In genomic region chr19:52945652-52946321, GRCh38 we compare ENCODE assay signal across 16 cellular contexts. TPM values are rescaled to one million over a fixed set of nuclear protein-coding genes. Genes with fewer than 3 reads are reported as not detected.
A peak's percentile ranks its signal among the peaks of the same experiment; 100 is the strongest.
DNase-seq lines count a peak whose midpoint lies in the region; ATAC-seq and TF ChIP-seq lines count a peak whose summit lies in the region.
"Had no signal": no experiment of that assay in that cellular context is flagged by ENCODE, and none has a peak within 500 bp of the region (broad histone marks: within the 10 kb centered on the region; RNA-seq: fewer than 3 reads in every experiment).

No MANE protein-coding gene starts in this region.

- no TSS peak for BruUV-seq in PC-3 (replicated peaks; lab: Mats Ljungman, UMichigan)

- no peak for TF ChIP-seq CTCF in PC-3 (conservative IDR thresholded peaks at IDR 0.05; ENCODE audit: low read depth, low read length)

- peaks cover 26 to 32% of the 10 kb centered on the region in 2 donors for H3K36me3 Mint-ChIP-seq in stimulated activated naive B cell treated with anti-CD40 and anti-IgM and Interleukin-4, amounts not matched to agents 10 μg/mL and 1 μg/mL and 100 μg/mL, for 72 hours

- no peak overlapping the region for H3K27ac Mint-ChIP-seq in stimulated activated naive B cell treated with anti-CD40 and anti-IgM and Interleukin-4, amounts not matched to agents 10 μg/mL and 1 μg/mL and 100 μg/mL, for 72 hours
- H3K27ac Mint-ChIP-seq: activated CD4-positive, alpha-beta T cell treated with anti-CD3 and anti-CD28 coated beads, Interleukin-2, amount 10 ng/mL, durations not matched to agents 7 days and 5 days; CD8-positive, alpha-beta T cell; stimulated activated naive CD8-positive, alpha-beta T cell treated with anti-CD3 and anti-CD28 coated beads, Interleukin-15, amount 100 ng/mL, for 72 hours had no signal

- peaks cover 8 to 13% of the 10 kb centered on the region in 2 donors for H3K4me1 Mint-ChIP-seq in stimulated activated naive B cell treated with anti-CD40 and anti-IgM and Interleukin-4, amounts not matched to agents 10 μg/mL and 1 μg/mL and 100 μg/mL, for 72 hours

- peak; percentile 2 for ATAC-seq in PC-3
- ATAC-seq in stimulated activated naive B cell treated with anti-CD40 and anti-IgM and Interleukin-4, amounts not matched to agents 10 μg/mL and 1 μg/mL and 100 μg/mL, for 72 hours (replicated peaks), result no peak
- ATAC-seq: CD8-positive, alpha-beta T cell; SK-N-SH treated with all-trans-retinoic acid at 6 μM for 48 hours; stimulated activated naive CD8-positive, alpha-beta T cell treated with anti-CD3 and anti-CD28 coated beads, Interleukin-15, amount 100 ng/mL, for 72 hours had no signal

- H3K4me3 Mint-ChIP-seq in stimulated activated naive B cell treated with anti-CD40 and anti-IgM and Interleukin-4, amounts not matched to agents 10 μg/mL and 1 μg/mL and 100 μg/mL, for 72 hours, result peak overlapping the region in 1 of 2 donors; percentile 34
- H3K4me3 Mint-ChIP-seq: activated CD4-positive, alpha-beta T cell treated with anti-CD3 and anti-CD28 coated beads, Interleukin-2, amount 10 ng/mL, durations not matched to agents 7 days and 5 days; CD8-positive, alpha-beta T cell; stimulated activated naive CD8-positive, alpha-beta T cell treated with anti-CD3 and anti-CD28 coated beads, Interleukin-15, amount 100 ng/mL, for 72 hours had no signal

- H3K36me3 ChIP-seq in PC-3 (ENCODE audit: low read depth, low read length) (peaks cover 23% of the 10 kb centered on the region), iPS DF 6.9 (ENCODE audit: control insufficient read depth, insufficient read depth, low read length) (peaks cover 6% of the 10 kb centered on the region; the same call in 1 of the 2 replicates), trophoblast cell (ENCODE audit: control insufficient read depth in 1 of 2, insufficient read depth in 2 of 2, low read length in 2 of 2) (peaks cover 3 to 14% of the 10 kb centered on the region in 2 experiments)

- H4K91ac ChIP-seq in trophoblast cell (ENCODE audit: low read depth, low read length), result peak overlapping the region; percentile 94

- H2AFZ ChIP-seq in PC-3 (ENCODE audit: low read length), result peak overlapping the region; percentile 69
- no peak overlapping the region for H2AFZ ChIP-seq in trophoblast cell (ENCODE audit: insufficient read depth, low read length, poor library complexity)

- peak overlapping the region; percentile 86 for H3K14ac ChIP-seq in trophoblast cell (ENCODE audit: low read length)

- peaks cover 26% of the 10 kb centered on the region for H3K79me1 ChIP-seq in trophoblast cell (ENCODE audit: low read length)

- H3K4me1 ChIP-seq in PC-3 (ENCODE audit: insufficient read depth, low read length) (peaks cover 32% of the 10 kb centered on the region), iPS DF 6.9 (ENCODE audit: control insufficient read depth, insufficient read depth, low read length) (peaks cover 2% of the 10 kb centered on the region; the same call in 1 of the 2 replicates), trophoblast cell (ENCODE audit: control insufficient read depth in 1 of 2, insufficient read depth in 2 of 2, low read length in 2 of 2) (peaks cover 14 to 22% of the 10 kb centered on the region in 2 experiments)

- H3K4me2 ChIP-seq in PC-3 (ENCODE audit: low read length) (peak overlapping the region; percentile 65), trophoblast cell (ENCODE audit: low read length) (peak overlapping the region; percentile 31)

- peak overlapping the region; percentile 49 for H3K4me3 ChIP-seq in PC-3 (ENCODE audit: low read length)
- peak overlapping the region; percentile 47; the same call in 1 of the 2 replicates for H3K4me3 ChIP-seq in iPS DF 6.9 (ENCODE audit: low read length)
- no peak overlapping the region for H3K4me3 ChIP-seq in trophoblast cell (ENCODE audit: low read depth, low read length)
- H3K4me3 ChIP-seq: lung had no signal

- no peak overlapping the region for H4K8ac ChIP-seq in trophoblast cell (ENCODE audit: low read depth, low read length)

- peak overlapping the region; percentile 46 for H3K4ac ChIP-seq in trophoblast cell (ENCODE audit: low read depth, low read length)

- no peak overlapping the region for H3K23ac ChIP-seq in trophoblast cell (ENCODE audit: low read length)

- H2BK5ac ChIP-seq in trophoblast cell (ENCODE audit: low read depth, low read length, poor library complexity), result peak overlapping the region; percentile 77

- H3K27me3 ChIP-seq in PC-3 (ENCODE audit: low read length) (no peaks in the 10 kb centered on the region), iPS DF 6.9 (ENCODE audit: control insufficient read depth, insufficient read depth, low read length) (no peaks in the 10 kb centered on the region), trophoblast cell (ENCODE audit: insufficient read depth, low read length) (no peaks in the 10 kb centered on the region)

- H3K18ac ChIP-seq in trophoblast cell (ENCODE audit: low read length), result no peak overlapping the region

- CTCF ChIA-PET in PC-3 (lab: Charles Lee), result no interaction called here

- no peak overlapping the region for H4K12ac ChIP-seq in trophoblast cell (ENCODE audit: low read depth, low read length)

- peak overlapping the region; percentile 93 for H2AK5ac ChIP-seq in trophoblast cell (ENCODE audit: low read length)

- peak; percentile 87 for DNase-seq in DMS53 (lab: John Stamatoyannopoulos, UW)
- DNase-seq in PC-3, result no peak
- DNase-seq in iPS DF 6.9 (ENCODE audit: low read depth, low spot score), result no peak
- peak in 1 of 2 donors; percentile 12 for DNase-seq in trophoblast cell
- DNase-seq in NCI-H1105 treated with DMSO at 0.1 percent for 48 hours (lab: John Stamatoyannopoulos, UW), result no peak
- DNase-seq in stimulated activated naive B cell treated with anti-CD40 and anti-IgM and Interleukin-4, amounts not matched to agents 10 μg/mL and 1 μg/mL and 100 μg/mL, for 72 hours, result no peak
- DNase-seq in T-helper 2 cell, result no peak
- DNase-seq in NCI-H1417 (lab: John Stamatoyannopoulos, UW), result no peak
- DNase-seq: activated CD4-positive, alpha-beta T cell treated with anti-CD3 and anti-CD28 coated beads, Interleukin-2, amount 10 ng/mL, durations not matched to agents 7 days and 5 days; activated naive CD4-positive, alpha-beta T cell; CD8-positive, alpha-beta T cell; NCI-H2081 treated with DMSO at 0.1 percent for 48 hours had no signal

- peak overlapping the region; percentile 89 for H2BK120ac ChIP-seq in trophoblast cell (ENCODE audit: insufficient read depth, low read length, poor library complexity)

- peaks cover 15 to 20% of the 10 kb centered on the region in 2 donors for H3K9me3 Mint-ChIP-seq in stimulated activated naive B cell treated with anti-CD40 and anti-IgM and Interleukin-4, amounts not matched to agents 10 μg/mL and 1 μg/mL and 100 μg/mL, for 72 hours

- H3K27ac ChIP-seq in PC-3 (ENCODE audit: low read length), result peak overlapping the region; percentile 86
- no peak overlapping the region for H3K27ac ChIP-seq in iPS DF 6.9 (ENCODE audit: low read length)
- peak overlapping the region; percentile 83 for H3K27ac ChIP-seq in trophoblast cell (ENCODE audit: low read depth, low read length)

- intact Hi-C loops in PC-3 (cut with micrococcal nuclease), result loop anchor here (1.0 to 5.0 kb wide), 3 partner anchors 17 to 49 kb away; partner anchors contain the start of genes ZNF320 and ZNF816

- no peaks in the 10 kb centered on the region for H3F3A ChIP-seq in PC-3 (ENCODE audit: low read length, unreplicated experiment)

- no peaks in the 10 kb centered on the region for H4K20me1 ChIP-seq in PC-3 (ENCODE audit: low read length)

- no peaks in the 10 kb centered on the region for H3K9me2 ChIP-seq in PC-3 (replicated peaks; ENCODE audit: low read length)

- POLR2A ChIA-PET in PC-3 (lab: Charles Lee; ENCODE audit: unreplicated experiment), result interaction anchor here (0.7 kb wide), 1 partner anchor 49 kb away, joined by 3 read pairs; no protein-coding TSS in a partner anchor

- no peaks in the 10 kb centered on the region for H3K27me3 Mint-ChIP-seq in stimulated activated naive B cell treated with anti-CD40 and anti-IgM and Interleukin-4, amounts not matched to agents 10 μg/mL and 1 μg/mL and 100 μg/mL, for 72 hours
- H3K27me3 Mint-ChIP-seq: activated CD4-positive, alpha-beta T cell treated with anti-CD3 and anti-CD28 coated beads, Interleukin-2, amount 10 ng/mL, durations not matched to agents 7 days and 5 days; IgD-negative memory B cell; stimulated activated naive CD8-positive, alpha-beta T cell treated with anti-CD3 and anti-CD28 coated beads, Interleukin-15, amount 100 ng/mL, for 72 hours had no signal

- peaks cover 16% of the 10 kb centered on the region for H3K79me2 ChIP-seq in PC-3 (ENCODE audit: low read length)
- H3K79me2 ChIP-seq in trophoblast cell (ENCODE audit: control insufficient read depth, insufficient read depth, low read length, poor library complexity), result peaks cover 7% of the 10 kb centered on the region

- peaks cover 21% of the 10 kb centered on the region for H3K9me3 ChIP-seq in PC-3 (ENCODE audit: low read length)
- H3K9me3 ChIP-seq in iPS DF 6.9 (ENCODE audit: control insufficient read depth, insufficient read depth, low read length), result no peaks in the 10 kb centered on the region
- peaks cover 7% of the 10 kb centered on the region for H3K9me3 ChIP-seq in trophoblast cell (ENCODE audit: insufficient read depth, low read depth, low read length)

- no CpG with 5 or more reads among the region's 24 CpGs for WGBS in iPS DF 6.9 (ENCODE audit: insufficient coverage, insufficient read length)
- WGBS in trophoblast cell (ENCODE audit: extremely low coverage, insufficient coverage, insufficient read length), result no CpG with 5 or more reads among the region's 24 CpGs

- H3K9ac ChIP-seq in PC-3 (ENCODE audit: low read length) (peak overlapping the region; percentile 72), trophoblast cell (ENCODE audit: low read length) (no peak overlapping the region)

- peak overlapping the region; percentile 99 for H2BK12ac ChIP-seq in trophoblast cell (ENCODE audit: low read length)

RNA-seq across cellular contexts. Expression of gene ZNF816, which starts 16.9 kb away (rescaled TPM):
- 7.6 and 10.2 TPM in 2 replicates for total RNA-seq in PC-3 (2014; rRNA removed)
- 20.5 and 21.0 TPM in 2 replicates for polyA plus RNA-seq in trophoblast cell (2013)

RNA-seq across cellular contexts. Expression of gene ZNF888, which starts 22.6 kb away (rescaled TPM):
- total RNA-seq in PC-3 (2014; rRNA removed), result 5.2 and 5.4 TPM in 2 replicates
- 9.6 and 9.8 TPM in 2 replicates for polyA plus RNA-seq in trophoblast cell (2013)

RNA-seq across cellular contexts. Expression of gene ZNF320, which starts 48.4 kb away (rescaled TPM):
- total RNA-seq in PC-3 (2014; rRNA removed), result 7.7 and 10.6 TPM in 2 replicates
- 10.1 and 13.4 TPM in 2 replicates for polyA plus RNA-seq in trophoblast cell (2013)
